Comparison of ENCODE assay signal across 28 cellular contexts in genomic region chr21:23101111-23101510, GRCh38.
"Had no signal": no experiment of that assay in that cellular context is flagged by ENCODE, and none has a peak within 500 bp of the region (broad histone marks: within the 10 kb centered on the region; RNA-seq: fewer than 3 reads in every experiment).

No MANE protein-coding gene starts in this region.

- H3K4me1 Mint-ChIP-seq: activated B cell treated with CpG ODN at 0.5 μM for 24 hours; activated naive CD4-positive, alpha-beta T cell treated with anti-CD3 and anti-CD28 coated beads, Interleukin-2, amount 10 ng/mL, durations not matched to agents 7 days and 5 days; activated naive CD8-positive, alpha-beta T cell treated with anti-CD3 and anti-CD28 coated beads, Interleukin-2, amount 10 ng/mL, durations not matched to agents 7 days and 5 days; activated T-helper 17 cell treated with anti-CD3 and anti-CD28 coated beads, Interleukin-2, amount 50 U/mL, for 72 hours; brain; endodermal cell; T-cell had no signal

- ATAC-seq: activated CD4-positive, CD25-positive, alpha-beta regulatory T cell treated with anti-CD3 and anti-CD28 coated beads, Interleukin-2, amount 50 U/mL, for 24 hours; activated CD8-positive, alpha-beta T cell treated with anti-CD3 and anti-CD28 coated beads for 36 hours; activated naive CD4-positive, alpha-beta T cell treated with anti-CD3 and anti-CD28 coated beads, Interleukin-2, amount 50 U/mL, for 72 hours; activated T-cell treated with anti-CD3 and anti-CD28 coated beads, Interleukin-2, amount 50 U/mL, for 4 hours; activated T-helper 17 cell treated with anti-CD3 and anti-CD28 coated beads, Interleukin-2, amount 50 U/mL, for 72 hours; foreskin keratinocyte; gastrocnemius medialis; heart left ventricle; T-cell had no signal

- H3K27me3 Mint-ChIP-seq: activated B cell treated with CpG ODN at 0.5 μM for 24 hours; activated CD8-positive, alpha-beta T cell treated with anti-CD3 and anti-CD28 coated beads for 36 hours; activated naive CD4-positive, alpha-beta T cell treated with anti-CD3 and anti-CD28 coated beads, Interleukin-2, amount 10 ng/mL, durations not matched to agents 7 days and 5 days; activated naive CD8-positive, alpha-beta T cell treated with anti-CD3 and anti-CD28 coated beads, Interleukin-2, amount 10 ng/mL, durations not matched to agents 7 days and 5 days; activated T-helper 17 cell treated with anti-CD3 and anti-CD28 coated beads, Interleukin-2, amount 50 U/mL, for 72 hours; dendritic cell treated with granulocyte-macrophage colony-stimulating factor and Interleukin-4, amounts not matched to agents 40 ng/mL and 50 ng/mL, for 4 days; T-cell had no signal

- H3K27ac Mint-ChIP-seq: activated B cell treated with CpG ODN at 0.5 μM for 24 hours; activated CD8-positive, alpha-beta T cell treated with anti-CD3 and anti-CD28 coated beads for 36 hours; activated naive CD4-positive, alpha-beta T cell treated with anti-CD3 and anti-CD28 coated beads, Interleukin-2, amount 10 ng/mL, durations not matched to agents 7 days and 5 days; activated naive CD4-positive, alpha-beta T cell treated with anti-CD3 and anti-CD28 coated beads, Interleukin-2, amount 50 U/mL, for 72 hours; activated naive CD8-positive, alpha-beta T cell treated with anti-CD3 and anti-CD28 coated beads, Interleukin-2, amount 10 ng/mL, durations not matched to agents 7 days and 5 days; activated T-helper 17 cell treated with anti-CD3 and anti-CD28 coated beads, Interleukin-2, amount 50 U/mL, for 72 hours; brain; dendritic cell treated with granulocyte-macrophage colony-stimulating factor and Interleukin-4, amounts not matched to agents 40 ng/mL and 50 ng/mL, for 4 days; endodermal cell; T-cell; T-helper 1 cell treated with Interleukin-12 subunit alpha and Interleukin-12 subunit beta and Interleukin-4 antibody, amounts not matched to agents 30 μg/mL and 1 μg/mL, for 36 hours had no signal

- H3K36me3 Mint-ChIP-seq: activated naive CD4-positive, alpha-beta T cell treated with anti-CD3 and anti-CD28 coated beads, Interleukin-2, amount 10 ng/mL, durations not matched to agents 7 days and 5 days; activated naive CD4-positive, alpha-beta T cell treated with anti-CD3 and anti-CD28 coated beads, Interleukin-2, amount 50 U/mL, for 72 hours; activated naive CD8-positive, alpha-beta T cell treated with anti-CD3 and anti-CD28 coated beads, Interleukin-2, amount 10 ng/mL, durations not matched to agents 7 days and 5 days; brain; T-cell had no signal

- H3K4me3 Mint-ChIP-seq: activated B cell treated with CpG ODN at 0.5 μM for 24 hours; activated CD8-positive, alpha-beta T cell treated with anti-CD3 and anti-CD28 coated beads for 36 hours; activated naive CD4-positive, alpha-beta T cell treated with anti-CD3 and anti-CD28 coated beads, Interleukin-2, amount 10 ng/mL, durations not matched to agents 7 days and 5 days; activated naive CD8-positive, alpha-beta T cell treated with anti-CD3 and anti-CD28 coated beads, Interleukin-2, amount 10 ng/mL, durations not matched to agents 7 days and 5 days; activated T-cell treated with anti-CD3 and anti-CD28 coated beads, Interleukin-2, amount 50 U/mL, for 4 hours; activated T-helper 17 cell treated with anti-CD3 and anti-CD28 coated beads, Interleukin-2, amount 50 U/mL, for 72 hours; brain; dendritic cell treated with granulocyte-macrophage colony-stimulating factor and Interleukin-4, amounts not matched to agents 40 ng/mL and 50 ng/mL, for 4 days; endodermal cell; T-cell; T-helper 1 cell treated with Interleukin-12 subunit alpha and Interleukin-12 subunit beta and Interleukin-4 antibody, amounts not matched to agents 30 μg/mL and 1 μg/mL, for 36 hours had no signal

- DNase-seq: activated B cell treated with CpG ODN at 0.5 μM for 24 hours; activated CD4-positive, alpha-beta T cell treated with anti-CD3 and anti-CD28 coated beads for 48 hours; activated CD4-positive, alpha-beta T cell treated with anti-CD3 and anti-CD28 coated beads, Interleukin-2, amount 50 U/mL, for 1 hour; activated CD4-positive, alpha-beta T cell treated with anti-CD3 and anti-CD28 coated beads, Interleukin-2, amount 50 U/mL, for 48 hours; activated CD8-positive, alpha-beta memory T cell treated with anti-CD3 and anti-CD28 coated beads for 24 hours; activated CD8-positive, alpha-beta T cell treated with anti-CD3 and anti-CD28 coated beads for 36 hours; activated effector memory CD4-positive, alpha-beta T cell treated with Interleukin-2 at 50 U/mL for 16 hours; activated naive CD4-positive, alpha-beta T cell; activated naive CD4-positive, alpha-beta T cell treated with anti-CD3 and anti-CD28 coated beads, Interleukin-2, amount 10 ng/mL, durations not matched to agents 7 days and 5 days; activated naive CD8-positive, alpha-beta T cell treated with anti-CD3 and anti-CD28 coated beads, Interleukin-2, amount 10 ng/mL, durations not matched to agents 7 days and 5 days; activated T-cell treated with anti-CD3 and anti-CD28 coated beads, Interleukin-2, amount 50 U/mL, for 4 hours; central memory CD4-positive, alpha-beta T cell; cerebellar nuclear complex; effector memory CD4-positive, alpha-beta T cell; endodermal cell; foreskin keratinocyte; gastrocnemius medialis; glutamatergic neuron; T-cell; T-helper 9 cell; WERI-Rb-1 had no signal
